Comparison of ENCODE assay signal across 25 cellular contexts in genomic region chr12:39736406-39736805, GRCh38.
"Had no signal": no experiment of that assay in that cellular context is flagged by ENCODE, and none has a peak within 500 bp of the region (broad histone marks: within the 10 kb centered on the region; RNA-seq: fewer than 3 reads in every experiment).

No MANE protein-coding gene starts in this region.

- FAIRE-seq: astrocyte, TTC549 had no signal

- H3K36me3 ChIP-seq: adrenal gland, breast epithelium, SJCRH30 had no signal

- DNase-seq: activated CD4-positive, alpha-beta T cell treated with anti-CD3 and anti-CD28 coated beads for 36 hours; activated CD4-positive, alpha-beta T cell treated with anti-CD3 and anti-CD28 coated beads, Interleukin-2, amount 10 ng/mL, durations not matched to agents 7 days and 5 days; activated CD4-positive, alpha-beta T cell treated with anti-CD3 and anti-CD28 coated beads, Interleukin-2, amount 50 U/mL, for 48 hours; activated CD8-positive, alpha-beta T cell treated with anti-CD3 and anti-CD28 coated beads, Interleukin-2, amount 10 ng/mL, durations not matched to agents 7 days and 5 days; activated gamma-delta T cell; activated naive CD4-positive, alpha-beta T cell treated with Interleukin-2 at 50 U/mL for 16 hours; activated T-cell treated with anti-CD3 and anti-CD28 coated beads, Interleukin-2, amount 50 U/mL, for 24 hours; adrenal gland; body of pancreas; KG1; NCI-H1092 treated with DMSO at 0.1 percent for 48 hours; NCI-H1417; NCI-H146; NCI-H187; NCI-H2029 treated with DMSO at 0.1 percent for 48 hours; NCI-H345; NCI-H510A; NCI-H526; NCI-H774; SHP77; SJCRH30 had no signal

- H3K4me1 ChIP-seq: adrenal gland, body of pancreas, breast epithelium, SJCRH30 had no signal

- H3K27me3 ChIP-seq: adrenal gland, body of pancreas, breast epithelium, SJCRH30 had no signal

- H3K4me3 ChIP-seq: adrenal gland, body of pancreas, breast epithelium, SJCRH30, SK-N-MC had no signal

- H3K27ac ChIP-seq: adrenal gland, body of pancreas, breast epithelium, SJCRH30, SK-N-MC had no signal
